ENCODE assay signal across 8 cellular contexts in the genomic region with DNA sequence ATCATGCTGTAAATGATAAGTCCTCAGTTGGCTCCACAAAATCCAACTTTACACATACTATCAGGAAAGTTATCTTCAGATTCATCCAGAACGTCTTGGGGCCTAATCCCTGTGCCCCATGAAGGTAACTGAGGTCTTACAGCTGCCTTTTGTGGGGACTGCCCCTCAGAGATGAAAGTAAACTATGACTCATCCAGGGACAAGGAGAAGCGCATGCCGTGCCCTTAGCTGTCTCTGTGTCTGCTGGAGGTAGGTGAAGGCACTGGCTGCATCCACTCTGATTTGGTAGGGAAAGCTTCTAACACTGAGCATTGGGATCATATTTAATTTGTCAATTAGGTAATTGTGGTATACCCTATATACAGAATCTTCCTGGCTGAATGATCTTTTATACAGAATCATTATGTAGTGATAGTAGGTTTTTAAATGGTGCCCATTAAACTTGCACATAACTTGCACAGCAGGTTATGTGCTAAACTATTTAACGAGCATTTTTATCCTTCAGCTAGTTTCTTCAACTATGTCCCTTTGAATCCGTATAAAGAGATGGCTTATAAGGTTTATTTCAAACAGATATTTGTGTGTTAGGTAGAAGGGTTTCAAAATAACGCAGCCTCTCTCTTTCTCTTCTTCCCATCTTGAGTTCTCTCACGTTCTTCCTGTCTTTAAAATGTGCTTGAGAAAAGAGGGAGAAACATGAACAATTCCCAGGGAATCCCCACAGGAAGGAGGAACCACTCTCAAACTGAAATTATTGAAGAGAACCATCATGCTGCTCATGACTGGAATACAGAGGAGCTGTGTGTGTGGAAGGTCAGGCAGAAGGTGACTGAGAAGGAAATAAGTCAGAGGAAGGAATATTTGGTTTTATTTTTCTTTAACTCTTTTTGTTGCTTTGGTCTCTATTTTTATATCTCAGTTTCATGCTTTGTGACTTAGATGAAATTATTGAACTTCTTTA.
DNase-seq lines count a peak whose midpoint lies in the region; ATAC-seq lines count a peak whose summit lies in the region.

No MANE protein-coding gene starts in this region.

- DNase-seq in kidney tubule cell (ENCODE audit: low spot score): peak; percentile 26
- DNase-seq in Kasumi-1 (lab: John Stamatoyannopoulos, UW): no peak
- DNase-seq in NCI-H82 (lab: John Stamatoyannopoulos, UW): no peak
- DNase-seq in AML-193 (lab: John Stamatoyannopoulos, UW): no peak

- ATAC-seq in GM18861 (IDR thresholded peaks at IDR 0.05; ENCODE audit: unreplicated experiment) (peak; percentile 82), GM21447 (IDR thresholded peaks at IDR 0.05; ENCODE audit: unreplicated experiment) (peak; percentile 96), HG03442 (IDR thresholded peaks at IDR 0.05; ENCODE audit: unreplicated experiment) (peak; percentile 100), GM19328 (IDR thresholded peaks at IDR 0.05; ENCODE audit: unreplicated experiment) (no peak)
